Comparison of ENCODE assay signal across 13 cellular contexts in the genomic region with DNA sequence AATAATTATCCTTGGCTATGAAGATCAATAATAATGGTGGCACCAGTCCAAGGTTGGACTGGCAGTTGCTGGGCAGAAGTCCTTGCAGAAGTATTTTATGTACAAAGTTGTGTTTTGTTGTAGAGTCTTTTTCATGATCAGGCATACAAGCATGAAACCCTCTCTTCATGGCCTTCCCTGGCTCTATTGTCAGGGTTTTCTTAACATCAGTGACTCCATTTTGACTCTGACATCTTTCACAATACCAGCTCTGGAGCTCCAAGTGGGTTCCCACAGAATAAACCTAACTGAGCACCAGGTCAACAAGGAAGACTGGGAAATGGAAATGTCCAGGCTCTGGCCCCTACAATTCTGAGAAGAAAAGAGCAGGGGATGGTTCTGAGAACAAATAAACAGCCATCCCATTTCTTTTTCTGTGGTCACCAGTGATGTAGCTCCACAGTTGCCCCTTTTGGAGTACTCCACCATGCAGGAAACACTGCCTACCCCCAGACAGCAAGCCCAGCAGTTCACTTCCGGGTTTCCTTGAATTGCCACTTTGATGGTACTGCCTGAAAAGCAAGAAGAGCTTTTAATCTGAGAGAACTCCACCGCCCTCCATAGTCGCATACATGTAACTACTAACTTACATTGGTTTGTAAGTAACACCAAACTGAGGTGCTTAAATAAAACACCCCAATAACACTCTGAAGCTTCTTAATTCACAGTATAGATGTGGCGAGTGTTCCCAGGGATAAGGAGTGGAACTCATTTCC. TPM values are rescaled to one million over a fixed set of nuclear protein-coding genes. Genes with fewer than 3 reads are reported as not detected.
DNase-seq lines count a peak whose midpoint lies in the region; ATAC-seq and TF ChIP-seq lines count a peak whose summit lies in the region.
"Had no signal": no experiment of that assay in that cellular context is flagged by ENCODE, and none has a peak within 500 bp of the region (broad histone marks: within the 10 kb centered on the region; RNA-seq: fewer than 3 reads in every experiment).

No MANE protein-coding gene starts in this region.

- peak overlapping the region; percentile 15 for H3K27ac Mint-ChIP-seq in activated naive CD8-positive, alpha-beta T cell treated with anti-CD3 and anti-CD28 coated beads, Interleukin-2, amount 50 U/mL, for 24 hours

- H3K4me3 ChIP-seq in SJSA1 (no peak overlapping the region), neuronal stem cell (ENCODE audit: low read length in 2 of 2) (no peak overlapping the region)
- H3K4me3 ChIP-seq: left ventricle myocardium inferior, prostate gland had no signal

- H2AK5ac ChIP-seq in neuronal stem cell (ENCODE audit: low read depth, low read length): no peak overlapping the region

- H3K9me3 ChIP-seq in SJSA1 (replicated peaks) (no peaks in the 10 kb centered on the region), neuronal stem cell (replicated peaks in 1 of 2; ENCODE audit: control insufficient read depth in 2 of 2, insufficient read depth in 1 of 2, low read depth in 1 of 2, low read length in 2 of 2) (no peaks in the 10 kb centered on the region)
- H3K9me3 ChIP-seq: left ventricle myocardium inferior, prostate gland had no signal

- TF ChIP-seq EP300 in Ishikawa (IDR thresholded peaks at IDR 0.05; ENCODE audit: borderline replicate concordance): no peak

- H3K27ac ChIP-seq in SJSA1 (0 out of 2 replicates have a peak overlapping the region, but pooled peaks have one; percentile 72), neuronal stem cell (replicated peaks; ENCODE audit: low read length) (no peak overlapping the region)
- H3K27ac ChIP-seq: HL-60, left ventricle myocardium inferior, prostate gland had no signal

- no peak overlapping the region for H3K14ac ChIP-seq in neuronal stem cell (ENCODE audit: low read length)

- H3K4ac ChIP-seq in neuronal stem cell (ENCODE audit: low read length): no peak overlapping the region

- no peaks in the 10 kb centered on the region for H3K79me1 ChIP-seq in neuronal stem cell (ENCODE audit: low read depth, low read length)

- peak; percentile 65 for ATAC-seq in activated naive CD8-positive, alpha-beta T cell treated with anti-CD3 and anti-CD28 coated beads, Interleukin-2, amount 50 U/mL, for 24 hours
- ATAC-seq in left colon (no peak), GM18858 (IDR thresholded peaks at IDR 0.05; ENCODE audit: unreplicated experiment) (no peak)

- peaks cover 15% of the 10 kb centered on the region for H3K4me1 Mint-ChIP-seq in activated naive CD8-positive, alpha-beta T cell treated with anti-CD3 and anti-CD28 coated beads, Interleukin-2, amount 50 U/mL, for 24 hours

- H3K36me3 ChIP-seq in SJSA1: no peaks in the 10 kb centered on the region
- H3K36me3 ChIP-seq in neuronal stem cell (replicated peaks in 1 of 2; ENCODE audit: control insufficient read depth in 2 of 2, insufficient read depth in 2 of 2, low read length in 2 of 2): no peaks in the 10 kb centered on the region
- H3K36me3 ChIP-seq: left ventricle myocardium inferior, prostate gland had no signal

- H3K27me3 Mint-ChIP-seq in activated naive CD8-positive, alpha-beta T cell treated with anti-CD3 and anti-CD28 coated beads, Interleukin-2, amount 50 U/mL, for 24 hours: no peaks in the 10 kb centered on the region

- no peak overlapping the region for H3K4me3 Mint-ChIP-seq in activated naive CD8-positive, alpha-beta T cell treated with anti-CD3 and anti-CD28 coated beads, Interleukin-2, amount 50 U/mL, for 24 hours

- DNase-seq in SJSA1 (ENCODE audit: low read depth in 1 of 2, low spot score in 2 of 2): peak in 1 of 2 experiments; percentile 6
- DNase-seq in activated naive CD8-positive, alpha-beta T cell treated with anti-CD3 and anti-CD28 coated beads, Interleukin-2, amount 50 U/mL, for 24 hours: peak; percentile 12
- DNase-seq in neuronal stem cell (ENCODE audit: low spot score): no peak
- no peak for DNase-seq in left colon
- DNase-seq in NK-92 treated with Interleukin-12 subunit alpha and Interleukin-12 subunit beta, amount 100 ng/mL, for 24 hours (lab: John Stamatoyannopoulos, UW): no peak
- DNase-seq in SHP77 (lab: John Stamatoyannopoulos, UW): no peak
- DNase-seq: GDM1, left ventricle myocardium inferior, NCI-H187 had no signal

- no peak overlapping the region for H3K23ac ChIP-seq in neuronal stem cell (ENCODE audit: low read depth, low read length, poor library complexity)

- H3K18ac ChIP-seq in neuronal stem cell (ENCODE audit: low read length): no peak overlapping the region

- H3K4me1 ChIP-seq in SJSA1 (replicated peaks): peaks cover 17% of the 10 kb centered on the region
- H3K4me1 ChIP-seq in neuronal stem cell (ENCODE audit: control insufficient read depth in 2 of 2, insufficient read depth in 1 of 2, low read depth in 1 of 2, low read length in 2 of 2): peaks cover 3 to 7% of the 10 kb centered on the region in 2 donors
- H3K4me1 ChIP-seq: prostate gland had no signal

- H3K4me2 ChIP-seq in neuronal stem cell (ENCODE audit: insufficient read depth, low read length, poor library complexity, severe bottlenecking): no peak overlapping the region

- no peak overlapping the region for H2BK5ac ChIP-seq in neuronal stem cell (ENCODE audit: low read length)

- H4K8ac ChIP-seq in neuronal stem cell (ENCODE audit: low read depth, low read length): no peak overlapping the region

- no peaks in the 10 kb centered on the region for H3K9me3 Mint-ChIP-seq in activated naive CD8-positive, alpha-beta T cell treated with anti-CD3 and anti-CD28 coated beads, Interleukin-2, amount 50 U/mL, for 24 hours

- no peak overlapping the region for H2BK15ac ChIP-seq in neuronal stem cell (ENCODE audit: low read length)

- no peak overlapping the region for H2BK12ac ChIP-seq in neuronal stem cell (ENCODE audit: low read length)

- no peak overlapping the region for H2BK120ac ChIP-seq in neuronal stem cell (ENCODE audit: low read depth, low read length)

- WGBS in neuronal stem cell (ENCODE audit: extremely low coverage in 2 of 2, insufficient read length in 2 of 2, insufficient replicate concordance in 1 of 2), 2 donors: no CpG with 5 or more reads among the region's 4 CpGs

- intact Hi-C loops in left colon (cut with DNase I, micrococcal nuclease): no loop called here

- H4K91ac ChIP-seq in neuronal stem cell (ENCODE audit: low read depth, low read length, poor library complexity): no peak overlapping the region

- H3K27me3 ChIP-seq in SJSA1 (replicated peaks) (no peaks in the 10 kb centered on the region), neuronal stem cell (ENCODE audit: control insufficient read depth in 3 of 3, insufficient read depth in 3 of 3, low read depth in 1 of 3, low read length in 3 of 3) (no peaks in the 10 kb centered on the region)

- no peak overlapping the region for H3K9ac ChIP-seq in neuronal stem cell (ENCODE audit: low read depth, low read length, poor library complexity)

- H3K36me3 Mint-ChIP-seq in activated naive CD8-positive, alpha-beta T cell treated with anti-CD3 and anti-CD28 coated beads, Interleukin-2, amount 50 U/mL, for 24 hours (ENCODE audit: low read depth): no peaks in the 10 kb centered on the region

- peak overlapping the region; percentile 82 for H2AFZ ChIP-seq in neuronal stem cell (ENCODE audit: low read length)

- peak; percentile 12; the same call in 1 of the 2 replicates for TF ChIP-seq RAD21 in Ishikawa (IDR thresholded peaks at IDR 0.05; ENCODE audit: low read depth)

TF ChIP-seq in Ishikawa, 13 proteins besides CTCF, POLR2A, EP300 and RAD21:
- TF ChIP-seq EGR1 (IDR thresholded peaks at IDR 0.05) (no peak), FOXM1 (IDR thresholded peaks at IDR 0.05; ENCODE audit: borderline replicate concordance, low read depth) (no peak), USF1 (IDR thresholded peaks at IDR 0.05) (no peak), NFIC (IDR thresholded peaks at IDR 0.05) (no peak)

RNA-seq across cellular contexts. Expression of gene HPSE, which starts 53.5 kb away (rescaled TPM):
- 6.0 and 9.6 TPM in 2 replicates for total RNA-seq in SJSA1 (2014; rRNA removed; shearing (Covaris generic))
- polyA plus RNA-seq in neuronal stem cell (2013, experiment 1 of 2): 0.14 TPM
- polyA plus RNA-seq in neuronal stem cell (2013, experiment 2 of 2): 0.12 TPM
- total RNA-seq in left colon: 10 to 100 TPM; 13.3 to 23.8 TPM
